Comparison of ENCODE assay signal across 22 cellular contexts in the genomic region with DNA sequence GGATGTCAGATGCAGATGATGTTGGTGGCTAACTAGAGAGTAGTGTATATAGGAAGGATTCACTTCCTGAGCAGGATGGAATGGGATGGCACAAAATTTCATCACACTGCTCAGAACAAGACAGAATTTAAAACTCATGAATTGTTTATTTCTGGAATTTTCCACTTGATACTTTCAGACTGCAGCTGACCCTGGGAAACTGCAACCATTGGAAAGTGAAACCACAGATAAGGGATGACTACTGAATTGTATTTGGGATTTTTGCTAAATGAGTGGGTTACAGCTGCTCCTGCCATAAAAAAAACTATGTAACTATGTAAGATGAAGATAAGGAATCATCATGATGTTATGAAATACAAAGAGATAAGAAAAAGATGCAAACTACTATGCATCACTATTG. TPM values are rescaled to one million over a fixed set of nuclear protein-coding genes. Genes with fewer than 3 reads are reported as not detected.
DNase-seq lines count a peak whose midpoint lies in the region; ATAC-seq lines count a peak whose summit lies in the region.
"Had no signal": no experiment of that assay in that cellular context is flagged by ENCODE, and none has a peak within 500 bp of the region (broad histone marks: within the 10 kb centered on the region; RNA-seq: fewer than 3 reads in every experiment).

No MANE protein-coding gene starts in this region.

- H3K23ac ChIP-seq in mesenchymal stem cell (ENCODE audit: low read length in 2 of 2) = no peak overlapping the region

- H2BK120ac ChIP-seq in mesenchymal stem cell (ENCODE audit: low read depth, low read length) = no peak overlapping the region

- no peak overlapping the region for H3K4me3 Mint-ChIP-seq in naive thymus-derived CD4-positive, alpha-beta T cell
- H3K4me3 Mint-ChIP-seq in natural killer cell treated with Interleukin-12 subunit alpha and Interleukin-12 subunit beta and Interleukin-15 and Interleukin-18, amount 100 ng/mL, for 72 hours = no peak overlapping the region
- H3K4me3 Mint-ChIP-seq: activated CD8-positive, alpha-beta memory T cell treated with anti-CD3 and anti-CD28 coated beads, Interleukin-2, amount 10 ng/mL, durations not matched to agents 7 days and 5 days; naive B cell had no signal

- H3K4me1 ChIP-seq in ACC112 (ENCODE audit: control insufficient read depth, insufficient read depth, low read length, unreplicated experiment) (no peaks in the 10 kb centered on the region), mesenchymal stem cell (ENCODE audit: control insufficient read depth, insufficient read depth, low read depth, low read length) (no peaks in the 10 kb centered on the region)
- H3K4me1 ChIP-seq in naive thymus-derived CD4-positive, alpha-beta T cell (ENCODE audit: control insufficient read depth in 2 of 2, insufficient read depth in 2 of 2, low read length in 2 of 2) = no peaks in the 10 kb centered on the region
- H3K4me1 ChIP-seq: adrenal gland, esophagus muscularis mucosa had no signal

- no peaks in the 10 kb centered on the region for H3K36me3 Mint-ChIP-seq in naive thymus-derived CD4-positive, alpha-beta T cell
- no peaks in the 10 kb centered on the region for H3K36me3 Mint-ChIP-seq in natural killer cell treated with Interleukin-12 subunit alpha and Interleukin-12 subunit beta and Interleukin-15 and Interleukin-18, amount 100 ng/mL, for 72 hours
- H3K36me3 Mint-ChIP-seq: activated CD8-positive, alpha-beta memory T cell treated with anti-CD3 and anti-CD28 coated beads, Interleukin-2, amount 10 ng/mL, durations not matched to agents 7 days and 5 days; naive B cell had no signal

- intact Hi-C loops in naive thymus-derived CD4-positive, alpha-beta T cell (cut with micrococcal nuclease) = no loop called here

- H4K91ac ChIP-seq in mesenchymal stem cell (ENCODE audit: low read length) = no peak overlapping the region

- H3K4ac ChIP-seq in mesenchymal stem cell (ENCODE audit: low read depth in 1 of 2, low read length in 2 of 2) = no peak overlapping the region

- H2AFZ ChIP-seq in ACC112 (ENCODE audit: low read length, unreplicated experiment) (no peak overlapping the region), mesenchymal stem cell (ENCODE audit: low read depth, low read length) (no peak overlapping the region)

- POLR2A ChIA-PET in naive thymus-derived CD4-positive, alpha-beta T cell (lab: Charles Lee) = no interaction called here

- H3K9me3 ChIP-seq in mesenchymal stem cell (ENCODE audit: control insufficient read depth, low read length) = no peaks in the 10 kb centered on the region
- H3K9me3 ChIP-seq in naive thymus-derived CD4-positive, alpha-beta T cell (ENCODE audit: control insufficient read depth in 2 of 3, low read length in 3 of 3) = no peaks in the 10 kb centered on the region
- H3K9me3 ChIP-seq: adrenal gland, esophagus muscularis mucosa had no signal

- H3K4me1 Mint-ChIP-seq in naive thymus-derived CD4-positive, alpha-beta T cell = no peaks in the 10 kb centered on the region
- no peaks in the 10 kb centered on the region for H3K4me1 Mint-ChIP-seq in natural killer cell treated with Interleukin-12 subunit alpha and Interleukin-12 subunit beta and Interleukin-15 and Interleukin-18, amount 100 ng/mL, for 72 hours (ENCODE audit: low read depth in 2 of 2)
- H3K4me1 Mint-ChIP-seq: activated CD8-positive, alpha-beta memory T cell treated with anti-CD3 and anti-CD28 coated beads, Interleukin-2, amount 10 ng/mL, durations not matched to agents 7 days and 5 days; naive B cell had no signal

- H3K27me3 ChIP-seq in ACC112 (ENCODE audit: insufficient read depth, low read length) = no peaks in the 10 kb centered on the region
- H3K27me3 ChIP-seq in mesenchymal stem cell (ENCODE audit: control insufficient read depth in 1 of 2, insufficient read depth in 1 of 2, low read length in 2 of 2) = no peaks in the 10 kb centered on the region
- H3K27me3 ChIP-seq in naive thymus-derived CD4-positive, alpha-beta T cell (ENCODE audit: control insufficient read depth in 2 of 2, insufficient read depth in 2 of 2, low read length in 2 of 2) = no peaks in the 10 kb centered on the region
- H3K27me3 ChIP-seq: adrenal gland, esophagus muscularis mucosa had no signal

- no peak overlapping the region for H3K27ac Mint-ChIP-seq in naive thymus-derived CD4-positive, alpha-beta T cell
- H3K27ac Mint-ChIP-seq in natural killer cell treated with Interleukin-12 subunit alpha and Interleukin-12 subunit beta and Interleukin-15 and Interleukin-18, amount 100 ng/mL, for 72 hours = no peak overlapping the region
- H3K27ac Mint-ChIP-seq: activated CD8-positive, alpha-beta memory T cell treated with anti-CD3 and anti-CD28 coated beads, Interleukin-2, amount 10 ng/mL, durations not matched to agents 7 days and 5 days; naive B cell; progenitor cell of endocrine pancreas had no signal

- H3K27ac ChIP-seq in ACC112 (ENCODE audit: low read depth, low read length) (no peak overlapping the region), mesenchymal stem cell (ENCODE audit: low read length, poor library complexity, severe bottlenecking) (no peak overlapping the region)
- no peak overlapping the region for H3K27ac ChIP-seq in naive thymus-derived CD4-positive, alpha-beta T cell (ENCODE audit: low read depth, low read length)
- H3K27ac ChIP-seq: esophagus muscularis mucosa, PC-9, SK-N-MC had no signal

- peak overlapping the region in 1 of 2 experiments; percentile 9 for H2BK12ac ChIP-seq in mesenchymal stem cell (ENCODE audit: low read length in 2 of 2)

- no peak overlapping the region for H2AK5ac ChIP-seq in mesenchymal stem cell (ENCODE audit: low read length, severe bottlenecking)

- no peak overlapping the region for H3K4me2 ChIP-seq in mesenchymal stem cell (ENCODE audit: low read length, poor library complexity, severe bottlenecking)

- H3K36me3 ChIP-seq in ACC112 (ENCODE audit: insufficient read depth, low read length) (no peaks in the 10 kb centered on the region), mesenchymal stem cell (ENCODE audit: control insufficient read depth in 1 of 2, insufficient read depth in 2 of 2, low read depth in 1 of 2, low read length in 2 of 2) (no peaks in the 10 kb centered on the region)
- H3K36me3 ChIP-seq in naive thymus-derived CD4-positive, alpha-beta T cell (ENCODE audit: control insufficient read depth in 2 of 3, insufficient read depth in 3 of 3, low read length in 3 of 3) = no peaks in the 10 kb centered on the region
- H3K36me3 ChIP-seq: adrenal gland, esophagus muscularis mucosa had no signal

- H3K79me1 ChIP-seq in mesenchymal stem cell (replicated peaks; ENCODE audit: low read length, poor library complexity, severe bottlenecking) = no peaks in the 10 kb centered on the region

- no peak overlapping the region for H2BK5ac ChIP-seq in mesenchymal stem cell (ENCODE audit: low read depth, low read length, poor library complexity, severe bottlenecking)

- peaks cover 0 to 25% (median 9%) of the 10 kb centered on the region in 5 donors for H3K27me3 Mint-ChIP-seq in naive thymus-derived CD4-positive, alpha-beta T cell
- H3K27me3 Mint-ChIP-seq in natural killer cell treated with Interleukin-12 subunit alpha and Interleukin-12 subunit beta and Interleukin-15 and Interleukin-18, amount 100 ng/mL, for 72 hours = peaks cover 0 to 11% of the 10 kb centered on the region in 2 donors
- H3K27me3 Mint-ChIP-seq: activated CD8-positive, alpha-beta memory T cell treated with anti-CD3 and anti-CD28 coated beads, Interleukin-2, amount 10 ng/mL, durations not matched to agents 7 days and 5 days; progenitor cell of endocrine pancreas had no signal

- CTCF ChIA-PET in naive thymus-derived CD4-positive, alpha-beta T cell (lab: Charles Lee) = no interaction called here

- no peak overlapping the region for H2BK15ac ChIP-seq in mesenchymal stem cell (ENCODE audit: low read depth, poor library complexity, severe bottlenecking)

- H3K18ac ChIP-seq in mesenchymal stem cell (ENCODE audit: low read depth in 1 of 2, low read length in 2 of 2) = peak overlapping the region in 1 of 2 experiments; percentile 14

- H3K79me2 ChIP-seq in ACC112 (ENCODE audit: control insufficient read depth, insufficient read depth, low read length, unreplicated experiment) = no peaks in the 10 kb centered on the region

- peaks cover 0 to 3% (median 0%) of the 10 kb centered on the region in 11 donors for H3K9me3 Mint-ChIP-seq in naive thymus-derived CD4-positive, alpha-beta T cell
- H3K9me3 Mint-ChIP-seq in natural killer cell treated with Interleukin-12 subunit alpha and Interleukin-12 subunit beta and Interleukin-15 and Interleukin-18, amount 100 ng/mL, for 72 hours = peaks cover 3% of the 10 kb centered on the region

- no peak overlapping the region for H3K9ac ChIP-seq in mesenchymal stem cell (ENCODE audit: low read length)

- H4K8ac ChIP-seq in mesenchymal stem cell (ENCODE audit: low read length) = peak overlapping the region; percentile 1

- H3K4me3 ChIP-seq in ACC112 (ENCODE audit: low read depth, low read length) = peak overlapping the region; percentile 77; the same call in 1 of the 2 replicates
- H3K4me3 ChIP-seq in mesenchymal stem cell (ENCODE audit: insufficient read depth in 1 of 2, low read depth in 1 of 2, low read length in 2 of 2) = no peak overlapping the region
- H3K4me3 ChIP-seq in naive thymus-derived CD4-positive, alpha-beta T cell (ENCODE audit: low read length) = no peak overlapping the region
- H3K4me3 ChIP-seq: esophagus muscularis mucosa, lung, SK-N-MC had no signal

- peak; percentile 25 for DNase-seq in HS-5 (ENCODE audit: low read depth)
- peak; percentile 15 for DNase-seq in astrocyte of the hippocampus (ENCODE audit: low read depth, low spot score)
- DNase-seq in mesenchymal stem cell = peak; percentile 83
- no peak for DNase-seq in naive thymus-derived CD4-positive, alpha-beta T cell
- DNase-seq in NCI-H2227 treated with DMSO at 0.1 percent for 48 hours (lab: John Stamatoyannopoulos, UW) = no peak
- no peak for DNase-seq in natural killer cell treated with Interleukin-12 subunit alpha and Interleukin-12 subunit beta and Interleukin-15 and Interleukin-18, amount 100 ng/mL, for 72 hours (ENCODE audit: low spot score)
- DNase-seq in HK-2 (ENCODE audit: unreplicated experiment) = no peak
- DNase-seq: activated CD4-positive, CD25-positive, alpha-beta regulatory T cell treated with anti-CD3 and anti-CD28 coated beads, Interleukin-2, amount 50 U/mL, for 72 hours; activated CD8-positive, alpha-beta memory T cell treated with anti-CD3 and anti-CD28 coated beads, Interleukin-2, amount 10 ng/mL, durations not matched to agents 7 days and 5 days; DND-41; effector CD8-positive, alpha-beta T cell; H7; naive B cell; NCI-H1048; NCI-H2081; PC-9 had no signal

- ATAC-seq in naive thymus-derived CD4-positive, alpha-beta T cell = no peak
- ATAC-seq in natural killer cell treated with Interleukin-12 subunit alpha and Interleukin-12 subunit beta and Interleukin-15 and Interleukin-18, amount 100 ng/mL, for 72 hours = no peak
- ATAC-seq: activated CD8-positive, alpha-beta memory T cell treated with anti-CD3 and anti-CD28 coated beads, Interleukin-2, amount 10 ng/mL, durations not matched to agents 7 days and 5 days had no signal

- H3K14ac ChIP-seq in mesenchymal stem cell (ENCODE audit: low read length in 2 of 2) = no peak overlapping the region

RNA-seq across cellular contexts. Expression of a gene that starts 51.4 kb away (rescaled TPM):
- polyA plus RNA-seq in mesenchymal stem cell (2013, experiment 1 of 2) = 1.4 TPM
- polyA plus RNA-seq in mesenchymal stem cell (2013, experiment 2 of 2) = 1.4 TPM
- not detected for total RNA-seq in naive thymus-derived CD4-positive, alpha-beta T cell
- polyA plus RNA-seq in naive thymus-derived CD4-positive, alpha-beta T cell = not detected
- not detected for total RNA-seq in natural killer cell treated with Interleukin-12 subunit alpha and Interleukin-12 subunit beta and Interleukin-15 and Interleukin-18, amount 100 ng/mL, for 72 hours
- total RNA-seq: activated CD8-positive, alpha-beta memory T cell treated with anti-CD3 and anti-CD28 coated beads, Interleukin-2, amount 10 ng/mL, durations not matched to agents 7 days and 5 days; PC-9 had no signal

Comparison
In these comparisons a context has a peak if more than half of its experiments do, and no peak if none do; other contexts are left out.
1. DNase-seq: peak in HS-5 (single experiment), astrocyte of the hippocampus (single experiment) and mesenchymal stem cell (single experiment); none in naive thymus-derived CD4-positive, alpha-beta T cell (0 of 9), NCI-H2227 treated with DMSO at 0.1 percent for 48 hours (single experiment), natural killer cell treated with Interleukin-12 subunit alpha and Interleukin-12 subunit beta and Interleukin-15 and Interleukin-18, amount 100 ng/mL, for 72 hours (single experiment) and HK-2 (single experiment).